22 cellular contexts compared by ENCODE assay signal in the genomic region with DNA sequence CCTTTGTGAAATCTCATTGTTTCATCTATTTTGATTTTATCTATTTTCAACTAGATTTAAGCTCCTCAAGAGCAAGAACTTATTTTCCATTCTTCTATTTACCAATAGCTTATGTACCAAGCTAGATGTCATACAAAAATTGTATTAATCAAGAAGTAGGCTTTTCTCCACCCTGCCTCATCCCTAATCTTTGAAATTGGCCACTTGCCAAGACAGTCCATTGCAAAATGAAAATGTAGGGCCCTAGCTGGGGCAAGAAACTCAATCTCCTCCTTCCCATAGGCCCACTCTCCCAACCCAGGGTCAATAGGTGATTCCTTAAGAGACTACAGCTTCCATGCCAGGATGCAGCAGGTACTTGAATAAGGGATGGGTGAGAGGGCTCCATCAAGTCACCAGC. TPM values are rescaled to one million over a fixed set of nuclear protein-coding genes. Genes with fewer than 3 reads are reported as not detected.
DNase-seq lines count a peak whose midpoint lies in the region; ATAC-seq and TF ChIP-seq lines count a peak whose summit lies in the region.
"Had no signal": no experiment of that assay in that cellular context is flagged by ENCODE, and none has a peak within 500 bp of the region (broad histone marks: within the 10 kb centered on the region; RNA-seq: fewer than 3 reads in every experiment).

No MANE protein-coding gene starts in this region.

- H3K27ac ChIP-seq in GM23338 (ENCODE audit: low read depth): no peak overlapping the region
- peak overlapping the region; percentile 93 for H3K27ac ChIP-seq in Panc1 (ENCODE audit: low read length)
- peak overlapping the region; percentile 87 for H3K27ac ChIP-seq in cingulate gyrus (ENCODE audit: low read depth, low read length)
- H3K27ac ChIP-seq in neuronal stem cell (replicated peaks; ENCODE audit: low read length): no peak overlapping the region
- H3K27ac ChIP-seq: left ventricle myocardium inferior, vagina had no signal

- no peaks in the 10 kb centered on the region for H3K36me3 ChIP-seq in GM23338 (ENCODE audit: insufficient read depth)
- no peaks in the 10 kb centered on the region for H3K36me3 ChIP-seq in Panc1 (ENCODE audit: control insufficient read depth, insufficient read depth, low read length)
- no peaks in the 10 kb centered on the region for H3K36me3 ChIP-seq in neuronal stem cell (replicated peaks in 1 of 2; ENCODE audit: control insufficient read depth in 2 of 2, insufficient read depth in 2 of 2, low read length in 2 of 2)
- H3K36me3 ChIP-seq: breast epithelium, heart right ventricle, left ventricle myocardium inferior, vagina had no signal

- peaks cover 68% of the 10 kb centered on the region for H3K4me1 Mint-ChIP-seq in GM23338
- H3K4me1 Mint-ChIP-seq: immature natural killer cell had no signal

- H4K8ac ChIP-seq in neuronal stem cell (ENCODE audit: low read depth, low read length): no peak overlapping the region

- 0 out of 2 replicates have a peak, but pooled peaks cover 3% of the 10 kb centered on the region for H3K9me2 ChIP-seq in GM23338 (ENCODE audit: insufficient read depth)

- CTCF ChIA-PET in Panc1 (lab: Charles Lee): interaction anchor here (0.6 kb wide), 1 partner anchor 30 kb away, joined by 4 read pairs; no protein-coding TSS in a partner anchor

- no peak overlapping the region for H2BK120ac ChIP-seq in neuronal stem cell (ENCODE audit: low read depth, low read length)

- no peaks in the 10 kb centered on the region for H3K27me3 Mint-ChIP-seq in GM23338 (ENCODE audit: insufficient read depth, low read depth, poor library complexity)
- H3K27me3 Mint-ChIP-seq: CD4-positive, alpha-beta T cell had no signal

- peak overlapping the region; percentile 61 for H2BK15ac ChIP-seq in neuronal stem cell (ENCODE audit: low read length)

- no peak overlapping the region for H3K4ac ChIP-seq in neuronal stem cell (ENCODE audit: low read length)

- peak overlapping the region; percentile 63 for H2AK5ac ChIP-seq in neuronal stem cell (ENCODE audit: low read depth, low read length)

- no peak for TF ChIP-seq CTCF in GM23338 (conservative IDR thresholded peaks at IDR 0.05; ENCODE audit: low read depth in 2 of 2)
- no peak for TF ChIP-seq CTCF in Panc1 (IDR thresholded peaks at IDR 0.05)

- H3K23ac ChIP-seq in neuronal stem cell (ENCODE audit: low read depth, low read length, poor library complexity): peak overlapping the region; percentile 49

- H4K91ac ChIP-seq in neuronal stem cell (ENCODE audit: low read depth, low read length, poor library complexity): no peak overlapping the region

- ATAC-seq in GM23338: no peak
- ATAC-seq in Panc1: no peak
- no peak for ATAC-seq in HG03378 (IDR thresholded peaks at IDR 0.05; ENCODE audit: unreplicated experiment)

- H3K9ac ChIP-seq in neuronal stem cell (ENCODE audit: low read depth, low read length, poor library complexity): no peak overlapping the region

- no peaks in the 10 kb centered on the region for H3K79me1 ChIP-seq in neuronal stem cell (ENCODE audit: low read depth, low read length)

- no peaks in the 10 kb centered on the region for H3F3A ChIP-seq in GM23338 (replicated peaks; ENCODE audit: low read depth)

- H3K14ac ChIP-seq in neuronal stem cell (ENCODE audit: low read length): no peak overlapping the region

- no peaks in the 10 kb centered on the region for H3K27me3 ChIP-seq in GM23338 (ENCODE audit: insufficient read depth)
- H3K27me3 ChIP-seq in Panc1 (ENCODE audit: control insufficient read depth, insufficient read depth, low read length): no peaks in the 10 kb centered on the region
- H3K27me3 ChIP-seq in neuronal stem cell (ENCODE audit: control insufficient read depth in 3 of 3, insufficient read depth in 3 of 3, low read depth in 1 of 3, low read length in 3 of 3): no peaks in the 10 kb centered on the region
- H3K27me3 ChIP-seq: breast epithelium, heart right ventricle, vagina had no signal

- no peak overlapping the region for H2BK5ac ChIP-seq in neuronal stem cell (ENCODE audit: low read length)

- H3K36me3 Mint-ChIP-seq in GM23338 (ENCODE audit: low read depth): no peaks in the 10 kb centered on the region
- H3K36me3 Mint-ChIP-seq: activated CD4-positive, alpha-beta memory T cell treated with anti-CD3 and anti-CD28 coated beads for 36 hours; immature natural killer cell; natural killer cell treated with Interleukin-12 subunit alpha and Interleukin-12 subunit beta and Interleukin-15 and Interleukin-18, amount 100 ng/mL, for 72 hours had no signal

- no TSS peak for BruUV-seq in Panc1 (replicated peaks; lab: Mats Ljungman, UMichigan)

- H3K9me3 ChIP-seq in Panc1 (ENCODE audit: control insufficient read depth, insufficient read depth, low read depth, low read length) (no peaks in the 10 kb centered on the region), neuronal stem cell (replicated peaks in 1 of 2; ENCODE audit: control insufficient read depth in 2 of 2, insufficient read depth in 1 of 2, low read depth in 1 of 2, low read length in 2 of 2) (no peaks in the 10 kb centered on the region)
- H3K9me3 ChIP-seq: breast epithelium, heart right ventricle, left ventricle myocardium inferior, psoas muscle, vagina had no signal

- DNase-seq in GM23338 (ENCODE audit: low spot score) (no peak), Panc1 (ENCODE audit: low read depth, low spot score) (no peak), neuronal stem cell (ENCODE audit: low spot score) (no peak), ACHN (no peak)
- no peak for DNase-seq in activated effector memory CD4-positive, alpha-beta T cell treated with anti-CD3 and anti-CD28 coated beads, Interleukin-2, amount 50 U/mL, for 16 hours
- DNase-seq: activated CD4-positive, alpha-beta memory T cell treated with anti-CD3 and anti-CD28 coated beads for 36 hours; activated gamma-delta T cell treated with Interleukin-2 at 50 U/mL for 16 hours; CD4-positive, alpha-beta T cell; GDM1; heart right ventricle; immature natural killer cell; Karpas-422; left ventricle myocardium inferior; NCI-H1930; psoas muscle; T-helper 2 cell had no signal

- H2BK12ac ChIP-seq in neuronal stem cell (ENCODE audit: low read length): peak overlapping the region; percentile 25

- no peaks in the 10 kb centered on the region for H3K9me3 Mint-ChIP-seq in GM23338
- H3K9me3 Mint-ChIP-seq: activated CD4-positive, alpha-beta memory T cell treated with anti-CD3 and anti-CD28 coated beads for 36 hours; CD4-positive, alpha-beta T cell; immature natural killer cell; natural killer cell treated with Interleukin-12 subunit alpha and Interleukin-12 subunit beta and Interleukin-15 and Interleukin-18, amount 100 ng/mL, for 72 hours had no signal

- H4K20me1 ChIP-seq in GM23338 (replicated peaks; ENCODE audit: insufficient read depth): no peaks in the 10 kb centered on the region

- H3K27ac Mint-ChIP-seq in GM23338: peak overlapping the region; percentile 90
- H3K27ac Mint-ChIP-seq: activated CD4-positive, alpha-beta memory T cell treated with anti-CD3 and anti-CD28 coated beads for 36 hours; CD4-positive, alpha-beta T cell; immature natural killer cell had no signal

- peaks cover 31% of the 10 kb centered on the region for H3K4me1 ChIP-seq in GM23338 (ENCODE audit: insufficient read depth)
- H3K4me1 ChIP-seq in Panc1 (ENCODE audit: control insufficient read depth, insufficient read depth, low read length): peaks cover 59% of the 10 kb centered on the region
- peaks cover 21 to 53% of the 10 kb centered on the region in 2 donors for H3K4me1 ChIP-seq in neuronal stem cell (ENCODE audit: control insufficient read depth in 2 of 2, insufficient read depth in 1 of 2, low read depth in 1 of 2, low read length in 2 of 2)
- H3K4me1 ChIP-seq: vagina had no signal

- H3K4me2 ChIP-seq in GM23338 (no peak overlapping the region), neuronal stem cell (ENCODE audit: insufficient read depth, low read length, poor library complexity, severe bottlenecking) (no peak overlapping the region)

- H3K79me2 ChIP-seq in GM23338 (replicated peaks; ENCODE audit: insufficient read depth): no peaks in the 10 kb centered on the region

- H3K18ac ChIP-seq in neuronal stem cell (ENCODE audit: low read length): no peak overlapping the region

- H3K4me3 Mint-ChIP-seq in GM23338: peak overlapping the region; percentile 1; the same call in 1 of the 3 replicates
- H3K4me3 Mint-ChIP-seq: activated CD4-positive, alpha-beta memory T cell treated with anti-CD3 and anti-CD28 coated beads for 36 hours; CD4-positive, alpha-beta T cell; immature natural killer cell; natural killer cell treated with Interleukin-12 subunit alpha and Interleukin-12 subunit beta and Interleukin-15 and Interleukin-18, amount 100 ng/mL, for 72 hours had no signal

- H2AFZ ChIP-seq in GM23338: peak overlapping the region; percentile 64; the same call in 1 of the 2 replicates
- H2AFZ ChIP-seq in neuronal stem cell (ENCODE audit: low read length): no peak overlapping the region

- intact Hi-C loops in Panc1 (cut with micrococcal nuclease; ENCODE audit: unreplicated experiment): no loop called here

- POLR2A ChIA-PET in Panc1 (lab: Charles Lee): no interaction called here

- in situ Hi-C loops in Panc1 (cut with HindIII; ENCODE audit: low pct_unique_long_range_greater_than_20kb, low sequenced_read_pairs): no loop called here
- in situ Hi-C loops in ACHN (cut with HindIII; ENCODE audit: low pct_ligation_motif_present, low pct_unique_long_range_greater_than_20kb, low sequenced_read_pairs): no loop called here

- H3K4me3 ChIP-seq in GM23338 (no peak overlapping the region), Panc1 (ENCODE audit: low read depth in 2 of 2, low read length in 2 of 2) (no peak overlapping the region), neuronal stem cell (ENCODE audit: low read length in 2 of 2) (no peak overlapping the region)
- H3K4me3 ChIP-seq: breast epithelium, heart right ventricle, left ventricle myocardium inferior, psoas muscle, vagina had no signal

TF ChIP-seq in GM23338, 12 proteins besides CTCF, POLR2A, EP300 and RAD21 (continues in another document):
- no peak for TF ChIP-seq STAT1 (IDR thresholded peaks at IDR 0.05; ENCODE audit: unreplicated experiment)
- no peak for TF ChIP-seq EZH2phosphoT487 (IDR thresholded peaks at IDR 0.05; ENCODE audit: unreplicated experiment)

RNA-seq across cellular contexts. Expression of gene CALM2, which starts 18.1 kb away (rescaled TPM):
- total RNA-seq in GM23338 (2014; rRNA removed; shearing (Covaris generic)): 401 and 483 TPM in 2 replicates
- polyA plus RNA-seq in GM23338 (2016; fragmentation: Nextera tagmentation; extraction: Ambion mirVana): 912 and 979 TPM in 2 replicates
- 705 TPM for total RNA-seq in Panc1 (2021; ENCODE audit: unreplicated experiment)
- 531 TPM for polyA plus RNA-seq in Panc1 (2012; ENCODE audit: insufficient read length)
- polyA plus RNA-seq in neuronal stem cell (2013, experiment 1 of 2): 755 TPM
- 761 TPM for polyA plus RNA-seq in neuronal stem cell (2013, experiment 2 of 2)

RNA-seq across cellular contexts. Expression of gene STPG4, which starts 39.3 kb away (rescaled TPM):
- total RNA-seq in GM23338 (2014; rRNA removed; shearing (Covaris generic)): 0.28 TPM in 1 of 2 replicates, not detected in the other
- polyA plus RNA-seq in GM23338 (2016; fragmentation: Nextera tagmentation; extraction: Ambion mirVana): not detected in 2 replicates
- 0.36 TPM for total RNA-seq in Panc1 (2021; ENCODE audit: unreplicated experiment)
- not detected for polyA plus RNA-seq in Panc1 (2012; ENCODE audit: insufficient read length)
- not detected for polyA plus RNA-seq in neuronal stem cell (2013, experiment 1 of 2)
- polyA plus RNA-seq in neuronal stem cell (2013, experiment 2 of 2): 0.03 TPM
- total RNA-seq: activated CD4-positive, alpha-beta memory T cell treated with anti-CD3 and anti-CD28 coated beads for 36 hours; CD4-positive, alpha-beta T cell; dermis blood vessel endothelial cell; left ventricle myocardium inferior; psoas muscle had no signal

Comparison
In these comparisons a context has a peak if more than half of its experiments do, and no peak if none do; other contexts are left out.
1. H3K27ac ChIP-seq: peak in Panc1 (single experiment) and cingulate gyrus (single experiment); none in GM23338 (single experiment) and neuronal stem cell (single experiment).